24 cellular contexts compared by ENCODE assay signal in the genomic region with DNA sequence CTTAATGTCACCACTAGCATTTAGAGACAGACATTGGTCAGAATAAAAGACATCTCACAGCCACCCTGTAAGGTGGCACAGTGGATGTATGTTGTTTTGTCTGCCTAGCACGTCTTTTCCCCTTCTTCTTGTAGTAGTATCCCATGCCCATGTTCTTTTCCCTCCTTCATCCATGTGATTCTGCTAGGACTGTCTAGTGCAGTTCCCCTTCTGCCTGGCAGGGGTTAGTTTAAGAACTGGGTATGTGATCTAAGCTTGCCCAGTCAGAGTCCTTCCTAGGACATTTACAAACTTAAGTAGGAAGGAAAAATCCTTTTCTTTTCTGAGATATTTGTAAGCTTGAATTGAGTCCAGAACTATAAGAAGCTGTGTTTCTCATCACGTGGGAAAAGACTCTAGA.
DNase-seq lines count a peak whose midpoint lies in the region; ATAC-seq and TF ChIP-seq lines count a peak whose summit lies in the region.
"Had no signal": no experiment of that assay in that cellular context is flagged by ENCODE, and none has a peak within 500 bp of the region (broad histone marks: within the 10 kb centered on the region; RNA-seq: fewer than 3 reads in every experiment).

No MANE protein-coding gene starts in this region.

- no peaks in the 10 kb centered on the region for H3K9me3 ChIP-seq in RWPE2 (ENCODE audit: severe bottlenecking)
- no peaks in the 10 kb centered on the region for H3K9me3 ChIP-seq in left lung
- H3K9me3 ChIP-seq: BLaER1, Caco-2, HAP-1, SJCRH30 had no signal

- H3K4me1 Mint-ChIP-seq in activated naive CD8-positive, alpha-beta T cell treated with anti-CD3 and anti-CD28 coated beads, Interleukin-2, amount 50 U/mL, for 24 hours, result peaks cover 18% of the 10 kb centered on the region
- peaks cover 12% of the 10 kb centered on the region for H3K4me1 Mint-ChIP-seq in activated naive CD8-positive, alpha-beta T cell treated with anti-CD3 and anti-CD28 coated beads for 36 hours

- no peaks in the 10 kb centered on the region for H3K9me3 Mint-ChIP-seq in activated naive CD8-positive, alpha-beta T cell treated with anti-CD3 and anti-CD28 coated beads, Interleukin-2, amount 50 U/mL, for 24 hours
- no peaks in the 10 kb centered on the region for H3K9me3 Mint-ChIP-seq in activated naive CD8-positive, alpha-beta T cell treated with anti-CD3 and anti-CD28 coated beads for 36 hours
- H3K9me3 Mint-ChIP-seq: CD4-positive, alpha-beta memory T cell had no signal

- no peak overlapping the region for H3K4me3 Mint-ChIP-seq in activated naive CD8-positive, alpha-beta T cell treated with anti-CD3 and anti-CD28 coated beads, Interleukin-2, amount 50 U/mL, for 24 hours
- no peak overlapping the region for H3K4me3 Mint-ChIP-seq in activated naive CD8-positive, alpha-beta T cell treated with anti-CD3 and anti-CD28 coated beads for 36 hours
- H3K4me3 Mint-ChIP-seq: CD4-positive, alpha-beta memory T cell had no signal

- intact Hi-C loops in left lung (cut with DNase I), result no loop called here

- H3K27ac ChIP-seq in RWPE2 (ENCODE audit: poor library complexity, severe bottlenecking) (peak overlapping the region; percentile 17), left lung (no peak overlapping the region)
- H3K27ac ChIP-seq: BLaER1, SJCRH30 had no signal

- H3K36me3 Mint-ChIP-seq in activated naive CD8-positive, alpha-beta T cell treated with anti-CD3 and anti-CD28 coated beads, Interleukin-2, amount 50 U/mL, for 24 hours (ENCODE audit: low read depth), result peaks cover 3% of the 10 kb centered on the region
- peaks cover 20% of the 10 kb centered on the region for H3K36me3 Mint-ChIP-seq in activated naive CD8-positive, alpha-beta T cell treated with anti-CD3 and anti-CD28 coated beads for 36 hours

- ATAC-seq in activated naive CD8-positive, alpha-beta T cell treated with anti-CD3 and anti-CD28 coated beads, Interleukin-2, amount 50 U/mL, for 24 hours, result no peak
- ATAC-seq in RWPE2 (ENCODE audit: low read depth) (no peak), left lung (peak; percentile 32), GM21528 (IDR thresholded peaks at IDR 0.05; ENCODE audit: low FRiP score, unreplicated experiment) (no peak), GM19452 (IDR thresholded peaks at IDR 0.05; ENCODE audit: unreplicated experiment) (no peak)
- ATAC-seq: HepG2, Panc1 had no signal

- no peak for DNase-seq in activated naive CD8-positive, alpha-beta T cell treated with anti-CD3 and anti-CD28 coated beads, Interleukin-2, amount 50 U/mL, for 24 hours
- DNase-seq in activated naive CD8-positive, alpha-beta T cell treated with anti-CD3 and anti-CD28 coated beads for 36 hours, result no peak
- DNase-seq in RWPE2 (ENCODE audit: low spot score) (no peak), left lung (no peak), NCI-H2107 treated with DMSO at 0.1 percent for 48 hours (lab: John Stamatoyannopoulos, UW; ENCODE audit: unreplicated experiment) (no peak)
- DNase-seq: ACHN; Caco-2; CD4-positive, alpha-beta memory T cell; DMS 273 treated with DMSO at 0.1 percent for 48 hours; KG1; NCI-H1092 treated with DMSO at 0.1 percent for 48 hours; NCI-H146; NCI-H2029; NCI-H226; NCI-H774; NK-92 treated with Interleukin-12 subunit alpha and Interleukin-12 subunit beta, amount 100 ng/mL, for 24 hours; SJCRH30 had no signal

- H3K36me3 ChIP-seq in RWPE2 (ENCODE audit: low read depth) (peaks cover 6% of the 10 kb centered on the region; the same call in 1 of the 2 replicates), left lung (no peaks in the 10 kb centered on the region)
- H3K36me3 ChIP-seq: BLaER1, HAP-1, SJCRH30 had no signal

- peaks cover 12% of the 10 kb centered on the region for H3K4me1 ChIP-seq in RWPE2 (ENCODE audit: insufficient read depth, poor library complexity, severe bottlenecking)
- H3K4me1 ChIP-seq in left lung, result no peaks in the 10 kb centered on the region
- H3K4me1 ChIP-seq: BLaER1, HAP-1, SJCRH30 had no signal

- no peaks in the 10 kb centered on the region for H3K27me3 Mint-ChIP-seq in activated naive CD8-positive, alpha-beta T cell treated with anti-CD3 and anti-CD28 coated beads, Interleukin-2, amount 50 U/mL, for 24 hours
- no peaks in the 10 kb centered on the region for H3K27me3 Mint-ChIP-seq in activated naive CD8-positive, alpha-beta T cell treated with anti-CD3 and anti-CD28 coated beads for 36 hours
- H3K27me3 Mint-ChIP-seq: CD4-positive, alpha-beta memory T cell had no signal

- peak overlapping the region; percentile 37 for H3K27ac Mint-ChIP-seq in activated naive CD8-positive, alpha-beta T cell treated with anti-CD3 and anti-CD28 coated beads, Interleukin-2, amount 50 U/mL, for 24 hours
- no peak overlapping the region for H3K27ac Mint-ChIP-seq in activated naive CD8-positive, alpha-beta T cell treated with anti-CD3 and anti-CD28 coated beads for 36 hours

- H3K4me3 ChIP-seq in RWPE2 (ENCODE audit: severe bottlenecking), result no peak overlapping the region
- H3K4me3 ChIP-seq in left lung, result no peak overlapping the region
- H3K4me3 ChIP-seq: BLaER1, GM23248, HAP-1, SJCRH30 had no signal

- no peak for TF ChIP-seq CTCF in RWPE2 (IDR thresholded peaks at IDR 0.05; ENCODE audit: poor library complexity, severe bottlenecking)
- TF ChIP-seq CTCF in left lung (IDR thresholded peaks at IDR 0.05), result no peak

- H3K27me3 ChIP-seq in RWPE2 (ENCODE audit: insufficient read depth, poor library complexity, severe bottlenecking) (no peaks in the 10 kb centered on the region), left lung (no peaks in the 10 kb centered on the region)
- H3K27me3 ChIP-seq: BLaER1, SJCRH30 had no signal
